1 cellular context compared by ENCODE assay signal in the genomic region with DNA sequence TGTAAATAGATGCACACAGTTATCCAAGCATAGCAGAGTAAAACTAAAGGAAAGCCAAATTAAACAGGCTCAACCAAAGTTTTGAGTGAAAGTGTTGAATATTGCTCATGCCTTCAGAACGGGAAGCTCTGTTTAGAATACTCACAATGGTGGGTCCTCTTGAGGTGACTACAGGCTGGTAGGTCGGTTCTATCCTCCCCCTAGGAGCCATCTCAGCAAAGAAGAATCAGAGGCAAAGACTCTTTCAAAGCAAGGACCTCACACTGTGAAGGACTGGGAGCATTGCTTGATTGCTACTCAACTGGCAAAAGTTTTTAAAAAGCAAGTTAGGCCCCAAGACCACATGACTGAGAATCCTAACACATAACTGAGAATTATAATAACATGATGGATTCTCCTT.
TF ChIP-seq lines count a peak whose summit lies in the region.

No MANE protein-coding gene starts in this region.

TF ChIP-seq in IMR-90, 13 proteins besides CTCF, POLR2A, EP300 and RAD21 (continued from another document):
- TF ChIP-seq, protein P1, sequence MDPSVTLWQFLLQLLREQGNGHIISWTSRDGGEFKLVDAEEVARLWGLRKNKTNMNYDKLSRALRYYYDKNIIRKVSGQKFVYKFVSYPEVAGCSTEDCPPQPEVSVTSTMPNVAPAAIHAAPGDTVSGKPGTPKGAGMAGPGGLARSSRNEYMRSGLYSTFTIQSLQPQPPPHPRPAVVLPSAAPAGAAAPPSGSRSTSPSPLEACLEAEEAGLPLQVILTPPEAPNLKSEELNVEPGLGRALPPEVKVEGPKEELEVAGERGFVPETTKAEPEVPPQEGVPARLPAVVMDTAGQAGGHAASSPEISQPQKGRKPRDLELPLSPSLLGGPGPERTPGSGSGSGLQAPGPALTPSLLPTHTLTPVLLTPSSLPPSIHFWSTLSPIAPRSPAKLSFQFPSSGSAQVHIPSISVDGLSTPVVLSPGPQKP (IDR thresholded peaks at IDR 0.05; ENCODE audit: borderline replicate concordance, low read depth, low read length), result no peak
- no peak for TF ChIP-seq MXI1 (IDR thresholded peaks at IDR 0.05; ENCODE audit: borderline replicate concordance, low read depth, low read length)
- no peak for TF ChIP-seq RCOR1 (IDR thresholded peaks at IDR 0.05; ENCODE audit: insufficient replicate concordance, low read length)
- TF ChIP-seq FOS (IDR thresholded peaks at IDR 0.05; ENCODE audit: low read depth, low read length), result no peak
- TF ChIP-seq SMC3 (IDR thresholded peaks at IDR 0.05; ENCODE audit: low read depth, low read length), result no peak
- no peak for TF ChIP-seq RFX5 (IDR thresholded peaks at IDR 0.05; ENCODE audit: low read depth, low read length)
- TF ChIP-seq NFE2L2 (IDR thresholded peaks at IDR 0.05; ENCODE audit: low read depth, low read length), result no peak
- TF ChIP-seq CHD1 (IDR thresholded peaks at IDR 0.05; ENCODE audit: low read depth, low read length), result no peak
- no peak for TF ChIP-seq BHLHE40 (IDR thresholded peaks at IDR 0.05; ENCODE audit: low read depth, low read length)
